ENCODE assay signal across 8 cellular contexts in genomic region chr6:89941031-89941775, GRCh38. TPM values are rescaled to one million over a fixed set of nuclear protein-coding genes. Genes with fewer than 3 reads are reported as not detected.
A peak's percentile ranks its signal among the peaks of the same experiment; 100 is the strongest.
DNase-seq lines count a peak whose midpoint lies in the region; ATAC-seq and TF ChIP-seq lines count a peak whose summit lies in the region.

No MANE protein-coding gene starts in this region.

- TF ChIP-seq CTCF in left lung (IDR thresholded peaks at IDR 0.05) = no peak

- H3K4me3 Mint-ChIP-seq in activated CD8-positive, alpha-beta memory T cell treated with anti-CD3 and anti-CD28 coated beads, Interleukin-2, amount 10 ng/mL, durations not matched to agents 7 days and 5 days = no peak overlapping the region

- peaks cover 34% of the 10 kb centered on the region for H3K4me1 Mint-ChIP-seq in activated CD8-positive, alpha-beta memory T cell treated with anti-CD3 and anti-CD28 coated beads, Interleukin-2, amount 10 ng/mL, durations not matched to agents 7 days and 5 days

- H3K36me3 Mint-ChIP-seq in activated CD8-positive, alpha-beta memory T cell treated with anti-CD3 and anti-CD28 coated beads, Interleukin-2, amount 10 ng/mL, durations not matched to agents 7 days and 5 days = peaks cover 10% of the 10 kb centered on the region

- H3K4me3 ChIP-seq in left lung = no peak overlapping the region

- intact Hi-C loops in left lung (cut with DNase I) = loop anchor here in 1 of 2 donors (10.0 kb wide), 2 partner anchors 454 to 544 kb away; no protein-coding TSS in a partner anchor

- H3K4me1 ChIP-seq in left lung = peaks cover 10% of the 10 kb centered on the region in 2 donors

- peak overlapping the region; percentile 89 for H3K27ac ChIP-seq in angular gyrus (ENCODE audit: low read depth, low read length)
- peak overlapping the region in 1 of 2 donors; percentile 44 for H3K27ac ChIP-seq in left lung
- peak overlapping the region; percentile 92 for H3K27ac ChIP-seq in temporal lobe (ENCODE audit: low read depth, low read length)

- H3K9me3 Mint-ChIP-seq in activated CD8-positive, alpha-beta memory T cell treated with anti-CD3 and anti-CD28 coated beads, Interleukin-2, amount 10 ng/mL, durations not matched to agents 7 days and 5 days (ENCODE audit: low read depth) = no peaks in the 10 kb centered on the region

- no peak for ATAC-seq in activated CD8-positive, alpha-beta memory T cell treated with anti-CD3 and anti-CD28 coated beads, Interleukin-2, amount 10 ng/mL, durations not matched to agents 7 days and 5 days
- ATAC-seq in left lung (peak; percentile 84), GM19397 (IDR thresholded peaks at IDR 0.05; ENCODE audit: unreplicated experiment) (no peak)

- H3K36me3 ChIP-seq in left lung = no peaks in the 10 kb centered on the region

- CTCF ChIA-PET in activated CD8-positive, alpha-beta memory T cell treated with anti-CD3 and anti-CD28 coated beads, Interleukin-2, amount 10 ng/mL, durations not matched to agents 7 days and 5 days (lab: Charles Lee) = interaction anchor here (0.5 to 6.3 kb wide), 63 partner anchors 8 to 563 kb away, joined by 3 to 153 read pairs (median 4); partner anchors contain the start of gene ANKRD6

- H3K27me3 ChIP-seq in left lung = no peaks in the 10 kb centered on the region

- H3K27me3 Mint-ChIP-seq in activated CD8-positive, alpha-beta memory T cell treated with anti-CD3 and anti-CD28 coated beads, Interleukin-2, amount 10 ng/mL, durations not matched to agents 7 days and 5 days = no peaks in the 10 kb centered on the region

- H3K27ac Mint-ChIP-seq in activated CD8-positive, alpha-beta memory T cell treated with anti-CD3 and anti-CD28 coated beads, Interleukin-2, amount 10 ng/mL, durations not matched to agents 7 days and 5 days = no peak overlapping the region

- H3K9me3 ChIP-seq in left lung = no peaks in the 10 kb centered on the region

- peak; percentile 50 for DNase-seq in activated CD8-positive, alpha-beta memory T cell treated with anti-CD3 and anti-CD28 coated beads, Interleukin-2, amount 50 U/mL, for 48 hours
- no peak for DNase-seq in activated CD8-positive, alpha-beta memory T cell treated with anti-CD3 and anti-CD28 coated beads, Interleukin-2, amount 10 ng/mL, durations not matched to agents 7 days and 5 days
- no peak for DNase-seq in left lung
- no peak for DNase-seq in HK-2 (ENCODE audit: unreplicated experiment)
- DNase-seq in OCI-M1 (lab: John Stamatoyannopoulos, UW) = no peak

RNA-seq across cellular contexts. Expression of gene GJA10, which starts 46.9 kb away (rescaled TPM):
- total RNA-seq in activated CD8-positive, alpha-beta memory T cell treated with anti-CD3 and anti-CD28 coated beads, Interleukin-2, amount 10 ng/mL, durations not matched to agents 7 days and 5 days = 1 to 10 TPM in 1 of 2 experiments, under 1 TPM in 1; 0.35 to 1.3 TPM
- total RNA-seq in left lung = not detected
- total RNA-seq in temporal lobe = not detected
